In genomic region chr2:179966778-179967394, GRCh38 we compare ENCODE assay signal across 20 cellular contexts. TPM values are rescaled to one million over a fixed set of nuclear protein-coding genes. Genes with fewer than 3 reads are reported as not detected.
DNase-seq lines count a peak whose midpoint lies in the region; ATAC-seq and TF ChIP-seq lines count a peak whose summit lies in the region.
"Had no signal": no experiment of that assay in that cellular context is flagged by ENCODE, and none has a peak within 500 bp of the region (broad histone marks: within the 10 kb centered on the region; RNA-seq: fewer than 3 reads in every experiment).

No MANE protein-coding gene starts in this region.

- H3K9me3 ChIP-seq in endodermal cell (ENCODE audit: control insufficient read depth, low read length) (no peaks in the 10 kb centered on the region), gastroesophageal sphincter (no peaks in the 10 kb centered on the region), A673 (ENCODE audit: low read depth, low read length, poor library complexity, severe bottlenecking) (no peaks in the 10 kb centered on the region), gastrocnemius medialis (no peaks in the 10 kb centered on the region)
- H3K9me3 ChIP-seq: A549, BE2C, SJSA1 had no signal

- H3K36me3 ChIP-seq in endodermal cell (ENCODE audit: control insufficient read depth, insufficient read depth, low read length), result peaks cover 83% of the 10 kb centered on the region
- H3K36me3 ChIP-seq in gastroesophageal sphincter, result peaks cover 11 to 85% of the 10 kb centered on the region in 2 donors
- H3K36me3 ChIP-seq in A673 (ENCODE audit: insufficient read depth, low read length, poor library complexity, severe bottlenecking), result peaks cover 58% of the 10 kb centered on the region
- peaks cover 0 to 55% of the 10 kb centered on the region in 2 donors for H3K36me3 ChIP-seq in gastrocnemius medialis
- H3K36me3 ChIP-seq: BE2C had no signal

- no peak overlapping the region for H3K4me3 Mint-ChIP-seq in activated T-cell treated with anti-CD3 and anti-CD28 coated beads, Interleukin-2, amount 50 U/mL, for 72 hours
- no peak overlapping the region for H3K4me3 Mint-ChIP-seq in activated T-cell treated with anti-CD3 and anti-CD28 coated beads, Interleukin-2, amount 50 U/mL, for 4 hours
- H3K4me3 Mint-ChIP-seq in endodermal cell, result no peak overlapping the region

- H3K27ac Mint-ChIP-seq in activated T-cell treated with anti-CD3 and anti-CD28 coated beads, Interleukin-2, amount 50 U/mL, for 72 hours, result peak overlapping the region; percentile 61
- H3K27ac Mint-ChIP-seq in endodermal cell, result peak overlapping the region; percentile 43

- peaks cover 15% of the 10 kb centered on the region for H3K4me1 Mint-ChIP-seq in activated T-cell treated with anti-CD3 and anti-CD28 coated beads, Interleukin-2, amount 50 U/mL, for 72 hours (ENCODE audit: low read depth)
- peaks cover 9% of the 10 kb centered on the region for H3K4me1 Mint-ChIP-seq in activated T-cell treated with anti-CD3 and anti-CD28 coated beads, Interleukin-2, amount 50 U/mL, for 4 hours (ENCODE audit: low read depth)
- H3K4me1 Mint-ChIP-seq in endodermal cell, result peaks cover 7% of the 10 kb centered on the region

- CTCF ChIA-PET in A673 (lab: Charles Lee), result no interaction called here

- no peak overlapping the region for H3K27ac ChIP-seq in endodermal cell (ENCODE audit: low read depth, low read length)
- H3K27ac ChIP-seq in gastroesophageal sphincter, result no peak overlapping the region
- no peak overlapping the region for H3K27ac ChIP-seq in A673 (ENCODE audit: low read depth, low read length, poor library complexity, severe bottlenecking)
- no peak overlapping the region for H3K27ac ChIP-seq in gastrocnemius medialis
- H3K27ac ChIP-seq: A549, SJSA1 had no signal

- no peaks in the 10 kb centered on the region for H3K4me1 ChIP-seq in endodermal cell (ENCODE audit: control insufficient read depth, insufficient read depth, low read length)
- no peaks in the 10 kb centered on the region for H3K4me1 ChIP-seq in gastroesophageal sphincter
- H3K4me1 ChIP-seq in A673 (ENCODE audit: insufficient read depth, low read length, poor library complexity, severe bottlenecking), result no peaks in the 10 kb centered on the region
- H3K4me1 ChIP-seq in gastrocnemius medialis, result no peaks in the 10 kb centered on the region
- H3K4me1 ChIP-seq: BE2C, SJSA1 had no signal

- H3K9ac ChIP-seq in endodermal cell (ENCODE audit: extremely low read depth, low read length, poor library complexity, severe bottlenecking), result no peak overlapping the region

- DNase-seq in activated T-cell treated with anti-CD3 and anti-CD28 coated beads, Interleukin-2, amount 50 U/mL, for 72 hours, result no peak
- no peak for DNase-seq in activated T-cell treated with anti-CD3 and anti-CD28 coated beads, Interleukin-2, amount 50 U/mL, for 4 hours
- DNase-seq in OCI-M1 (lab: John Stamatoyannopoulos, UW), result peak; percentile 44
- peak; percentile 54 for DNase-seq in endodermal cell
- DNase-seq in A673 (ENCODE audit: low spot score), result no peak
- DNase-seq in gastrocnemius medialis, result no peak
- DNase-seq: BE2C, EL, GF-D8, MM.1S, NCI-H1048, NCI-H1417 treated with DMSO at 0.1 percent for 48 hours, NCI-H187, NCI-H446 treated with DMSO at 0.1 percent for 48 hours, NCI-H774 had no signal

- TF ChIP-seq CTCF in endodermal cell (conservative IDR thresholded peaks at IDR 0.05) (no peak), gastroesophageal sphincter (IDR thresholded peaks at IDR 0.05) (no peak), A673 (conservative IDR thresholded peaks at IDR 0.05; ENCODE audit: low read depth, low read length) (no peak), gastrocnemius medialis (IDR thresholded peaks at IDR 0.05 in 4 of 5, conservative IDR thresholded peaks at IDR 0.05 in 1 of 5) (no peak)

- ATAC-seq in activated T-cell treated with anti-CD3 and anti-CD28 coated beads, Interleukin-2, amount 50 U/mL, for 72 hours (replicated peaks in 1 of 2), result no peak
- ATAC-seq in activated T-cell treated with anti-CD3 and anti-CD28 coated beads, Interleukin-2, amount 50 U/mL, for 4 hours, result no peak
- no peak for ATAC-seq in gastroesophageal sphincter
- no peak for ATAC-seq in gastrocnemius medialis
- ATAC-seq: A549, HepG2, K562 had no signal

- peaks cover 8 to 24% of the 10 kb centered on the region in 2 donors for H3K36me3 Mint-ChIP-seq in activated T-cell treated with anti-CD3 and anti-CD28 coated beads, Interleukin-2, amount 50 U/mL, for 72 hours (ENCODE audit: insufficient read depth in 2 of 2)
- H3K36me3 Mint-ChIP-seq in activated T-cell treated with anti-CD3 and anti-CD28 coated beads, Interleukin-2, amount 50 U/mL, for 4 hours (ENCODE audit: insufficient read depth), result peaks cover 43% of the 10 kb centered on the region
- peaks cover 52% of the 10 kb centered on the region for H3K36me3 Mint-ChIP-seq in endodermal cell (ENCODE audit: low read depth)

- no peak for TF ChIP-seq EP300 in gastroesophageal sphincter (IDR thresholded peaks at IDR 0.05)

- H3K4me3 ChIP-seq in endodermal cell (ENCODE audit: low read length) (no peak overlapping the region), gastroesophageal sphincter (no peak overlapping the region), A673 (ENCODE audit: low read depth, low read length, poor library complexity, severe bottlenecking) (no peak overlapping the region), gastrocnemius medialis (no peak overlapping the region)
- H3K4me3 ChIP-seq: A549, K562, SJSA1 had no signal

- BruUV-seq in A673 (replicated peaks; lab: Mats Ljungman, UMichigan), result no TSS peak

- no peak for TF ChIP-seq POLR2A in gastroesophageal sphincter (IDR thresholded peaks at IDR 0.05)
- TF ChIP-seq POLR2A in gastrocnemius medialis (IDR thresholded peaks at IDR 0.05), result no peak

- in situ Hi-C loops in gastrocnemius medialis (cut with MboI; ENCODE audit: low sequenced_read_pairs in 4 of 4), result no loop called here

- H3K27me3 ChIP-seq in endodermal cell (ENCODE audit: control insufficient read depth, insufficient read depth, low read length, poor library complexity, severe bottlenecking), result no peaks in the 10 kb centered on the region
- no peaks in the 10 kb centered on the region for H3K27me3 ChIP-seq in gastroesophageal sphincter
- H3K27me3 ChIP-seq in A673 (replicated peaks; ENCODE audit: insufficient read depth, low read depth, low read length, poor library complexity), result no peaks in the 10 kb centered on the region
- no peaks in the 10 kb centered on the region for H3K27me3 ChIP-seq in gastrocnemius medialis
- H3K27me3 ChIP-seq: BE2C, SJSA1 had no signal

- intact Hi-C loops in A673 (cut with micrococcal nuclease; ENCODE audit: unreplicated experiment), result no loop called here
- intact Hi-C loops in gastrocnemius medialis (cut with DNase I; ENCODE audit: low total_unique reads), result no loop called here

- no peaks in the 10 kb centered on the region for H3K9me3 Mint-ChIP-seq in activated T-cell treated with anti-CD3 and anti-CD28 coated beads, Interleukin-2, amount 50 U/mL, for 72 hours
- H3K9me3 Mint-ChIP-seq in activated T-cell treated with anti-CD3 and anti-CD28 coated beads, Interleukin-2, amount 50 U/mL, for 4 hours, result no peaks in the 10 kb centered on the region
- no peaks in the 10 kb centered on the region for H3K9me3 Mint-ChIP-seq in endodermal cell

- POLR2A ChIA-PET in A673 (lab: Charles Lee; ENCODE audit: low non-redundant PET), result no interaction called here

- H3K27me3 Mint-ChIP-seq in activated T-cell treated with anti-CD3 and anti-CD28 coated beads, Interleukin-2, amount 50 U/mL, for 72 hours (ENCODE audit: low read depth), result no peaks in the 10 kb centered on the region
- H3K27me3 Mint-ChIP-seq in activated T-cell treated with anti-CD3 and anti-CD28 coated beads, Interleukin-2, amount 50 U/mL, for 4 hours (ENCODE audit: low read depth), result no peaks in the 10 kb centered on the region
- no peaks in the 10 kb centered on the region for H3K27me3 Mint-ChIP-seq in endodermal cell (ENCODE audit: insufficient read depth)

- 55 to 82% methylated on average over 2 to 3 of the region's 3 CpGs for WGBS in endodermal cell (ENCODE audit: insufficient coverage in 1 of 2, insufficient read length in 1 of 2), 2 experiments
- WGBS in gastroesophageal sphincter (ENCODE audit: low coverage in 1 of 2), 2 donors, result 75 to 89% methylated on average over 3 of the region's 3 CpGs

RNA-seq across cellular contexts. Expression of gene CWC22, which starts 40.2 kb away (rescaled TPM):
- 10 to 100 TPM; 28.0 to 33.4 TPM for total RNA-seq in activated T-cell treated with anti-CD3 and anti-CD28 coated beads, Interleukin-2, amount 50 U/mL, for 72 hours
- 10 to 100 TPM; 30.7 to 33.4 (median 32.5) TPM for total RNA-seq in activated T-cell treated with anti-CD3 and anti-CD28 coated beads, Interleukin-2, amount 50 U/mL, for 4 hours
- 10 to 100 TPM; 33.4 to 43.5 TPM for total RNA-seq in endodermal cell
- polyA plus RNA-seq in endodermal cell (2013, experiment 1 of 2), result 27.4 TPM
- 28.6 TPM for polyA plus RNA-seq in endodermal cell (2013, experiment 2 of 2)
- total RNA-seq in gastroesophageal sphincter, result 10 to 100 TPM; 23.3 to 28.3 (median 25.5) TPM
- 24.9 and 26.7 TPM in 2 replicates for total RNA-seq in A673 (2021)
- total RNA-seq in gastrocnemius medialis, result 10 to 100 TPM in 3 of 4 donors, 1 to 10 TPM in 1; 9.7 to 15.6 (median 12.8) TPM

Comparison
In these comparisons a context has a peak if more than half of its experiments do, and no peak if none do; other contexts are left out.
1. DNase-seq: peak in OCI-M1 (single experiment) and endodermal cell (single experiment); none in activated T-cell treated with anti-CD3 and anti-CD28 coated beads, Interleukin-2, amount 50 U/mL, for 72 hours (0 of 2), activated T-cell treated with anti-CD3 and anti-CD28 coated beads, Interleukin-2, amount 50 U/mL, for 4 hours (single experiment), A673 (single experiment) and gastrocnemius medialis (0 of 2).